ENCODE assay signal across 8 cellular contexts in the genomic region with DNA sequence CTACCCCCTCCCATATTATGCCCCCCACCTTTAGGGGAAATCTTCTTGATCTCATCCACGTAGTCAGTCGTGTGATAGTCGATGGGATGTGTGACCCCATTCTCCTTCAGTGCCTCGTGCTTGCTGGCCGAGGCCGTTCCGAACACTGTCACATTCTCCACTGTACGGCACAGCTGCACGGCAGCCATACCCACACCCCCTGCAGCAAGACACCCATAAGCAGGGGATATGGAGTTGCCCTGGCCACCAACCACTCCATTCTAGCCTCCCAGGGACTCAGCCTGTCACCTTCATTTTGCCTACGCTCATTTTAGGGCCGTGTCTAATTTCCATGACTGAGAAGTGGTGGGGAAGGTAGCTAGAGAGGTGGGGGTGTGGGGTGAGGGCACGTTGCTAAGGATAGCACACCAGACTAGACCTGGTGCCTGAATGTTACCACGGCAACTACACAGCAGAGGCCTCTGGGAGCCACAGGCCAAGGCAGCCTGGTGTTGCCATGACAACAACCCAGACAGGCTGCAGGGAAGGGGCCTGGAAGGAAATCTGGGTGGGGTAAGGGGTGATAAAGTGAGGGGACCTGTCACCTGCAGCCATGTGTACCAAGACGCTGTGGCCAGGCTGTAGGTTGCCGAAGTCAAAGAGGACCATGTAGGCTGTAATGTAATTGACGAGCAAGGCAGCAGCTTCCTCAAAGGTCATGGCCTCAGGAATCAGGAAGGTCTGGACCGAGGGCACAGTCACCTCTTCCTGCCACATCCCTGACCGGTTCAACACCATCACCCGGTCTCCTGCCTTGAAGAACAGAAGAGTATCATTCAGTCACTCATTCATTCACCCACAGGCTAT. TPM values are rescaled to one million over a fixed set of nuclear protein-coding genes. Genes with fewer than 3 reads are reported as not detected.
DNase-seq lines count a peak whose midpoint lies in the region; ATAC-seq and TF ChIP-seq lines count a peak whose summit lies in the region.

No MANE protein-coding gene starts in this region.

- ATAC-seq in upper lobe of right lung, result no peak

- H3K27ac ChIP-seq in tibial nerve (peak overlapping the region in 2 of 4 donors; percentile 94 to 97), upper lobe of right lung (no peak overlapping the region)

- H3K4me3 ChIP-seq in tibial nerve (no peak overlapping the region), upper lobe of right lung (no peak overlapping the region)

- TF ChIP-seq EP300 in tibial nerve (IDR thresholded peaks at IDR 0.05), result no peak

- H3K36me3 ChIP-seq in tibial nerve (peaks cover 0 to 53% (median 0%) of the 10 kb centered on the region in 3 donors), upper lobe of right lung (peaks cover 50% of the 10 kb centered on the region)

- H3K4me1 ChIP-seq in tibial nerve, result peaks cover 0 to 80% (median 47%) of the 10 kb centered on the region in 4 donors
- H3K4me1 ChIP-seq in upper lobe of right lung, result peaks cover 52% of the 10 kb centered on the region

- peak; percentile 33 to 50 for DNase-seq in NCI-H526 (lab: John Stamatoyannopoulos, UW)
- DNase-seq in NCI-H526 treated with DMSO at 0.1 percent for 48 hours (lab: John Stamatoyannopoulos, UW), result no peak
- DNase-seq in NCI-H1105 (lab: John Stamatoyannopoulos, UW), result peak; percentile 57
- peak; percentile 46 for DNase-seq in dermis blood vessel endothelial cell
- DNase-seq in putamen (ENCODE audit: low spot score), result peak; percentile 78
- DNase-seq in 8988T, result no peak
- DNase-seq in tibial nerve (ENCODE audit: low spot score in 2 of 2), result no peak
- no peak for DNase-seq in upper lobe of right lung

- intact Hi-C loops in upper lobe of right lung (cut with DNase I), result no loop called here

- no peaks in the 10 kb centered on the region for H3K9me3 ChIP-seq in tibial nerve
- no peaks in the 10 kb centered on the region for H3K9me3 ChIP-seq in upper lobe of right lung

- WGBS in tibial nerve, 2 donors, result 54 to 56% methylated on average over 19 of the region's 19 CpGs

- TF ChIP-seq CTCF in tibial nerve (IDR thresholded peaks at IDR 0.05) (no peak), upper lobe of right lung (IDR thresholded peaks at IDR 0.05) (no peak)

- H3K27me3 ChIP-seq in tibial nerve, result no peaks in the 10 kb centered on the region
- no peaks in the 10 kb centered on the region for H3K27me3 ChIP-seq in upper lobe of right lung

- no peak for TF ChIP-seq POLR2A in tibial nerve (IDR thresholded peaks at IDR 0.05)

RNA-seq across cellular contexts. Expression of a gene that starts 4.0 kb away (rescaled TPM):
- 195 and 261 TPM in 2 replicates for total RNA-seq in dermis blood vessel endothelial cell
- total RNA-seq in tibial nerve, result 100 to 1,000 TPM; 203 to 246 (median 228) TPM
- 267 TPM for total RNA-seq in upper lobe of right lung

RNA-seq across cellular contexts. Expression of a gene that starts 6.8 kb away (rescaled TPM):
- total RNA-seq in dermis blood vessel endothelial cell (0.14 and 0.17 TPM in 2 replicates), tibial nerve (1 to 10 TPM in 3 of 4 donors, under 1 TPM in 1; 0.59 to 2.6 (median 1.9) TPM), upper lobe of right lung (0.78 TPM)

RNA-seq across cellular contexts. Expression of a gene that starts 11.6 kb away (rescaled TPM):
- total RNA-seq in dermis blood vessel endothelial cell, result 15.9 and 19.4 TPM in 2 replicates
- 10 to 100 TPM; 36.1 to 59.0 (median 37.9) TPM for total RNA-seq in tibial nerve
- 47.7 TPM for total RNA-seq in upper lobe of right lung

RNA-seq across cellular contexts. Expression of a gene that starts 20.0 kb away (rescaled TPM):
- total RNA-seq in dermis blood vessel endothelial cell (842 and 1,058 TPM in 2 replicates), tibial nerve (1,000 to 10,000 TPM in 1 of 4 donors, 100 to 1,000 TPM in 3; 500 to 1,072 (median 818) TPM), upper lobe of right lung (752 TPM)

RNA-seq across cellular contexts. Expression of a gene that starts 37.9 kb away (rescaled TPM):
- total RNA-seq in dermis blood vessel endothelial cell (10.1 and 14.1 TPM in 2 replicates), tibial nerve (10 to 100 TPM; 10.7 to 15.6 (median 12.9) TPM), upper lobe of right lung (14.4 TPM)

Comparison
In these comparisons a context has a peak if more than half of its experiments do, and no peak if none do; other contexts are left out.
1. DNase-seq: peak in NCI-H526 (2 of 2), NCI-H1105 (single experiment), dermis blood vessel endothelial cell (single experiment) and putamen (single experiment); none in NCI-H526 treated with DMSO at 0.1 percent for 48 hours (single experiment), 8988T (single experiment), tibial nerve (0 of 2) and upper lobe of right lung (single experiment).